1 cellular context compared by ENCODE assay signal in genomic region chr13:32316030-32316344, GRCh38.
TF ChIP-seq lines count a peak whose summit lies in the region.

No MANE protein-coding gene starts in this region.

TF ChIP-seq in GM12878, 131 proteins besides CTCF, POLR2A, EP300 and RAD21 (continued from another document and continues in another):
- TF ChIP-seq CUX1 (IDR thresholded peaks at IDR 0.05; ENCODE audit: insufficient replicate concordance, low read depth, low read length): no peak
- TF ChIP-seq KLF5 (IDR thresholded peaks at IDR 0.05; ENCODE audit: partially characterized antibody): no peak
- no peak for TF ChIP-seq SIX5 (IDR thresholded peaks at IDR 0.05; ENCODE audit: low read depth, low read length, severe bottlenecking)
- no peak for TF ChIP-seq E4F1 (IDR thresholded peaks at IDR 0.05; ENCODE audit: borderline replicate concordance, partially characterized antibody)
- TF ChIP-seq CREB1 (IDR thresholded peaks at IDR 0.05; ENCODE audit: low read depth): peak; percentile 71; the same call in 1 of the 2 replicates
- no peak for TF ChIP-seq ELK1 (IDR thresholded peaks at IDR 0.05; ENCODE audit: low read depth, low read length)
- no peak for TF ChIP-seq SMC3 (IDR thresholded peaks at IDR 0.05; ENCODE audit: borderline replicate concordance, low read length)
- no peak for TF ChIP-seq BRCA1 (IDR thresholded peaks at IDR 0.05; ENCODE audit: low read depth, low read length)
- TF ChIP-seq CBX5 (IDR thresholded peaks at IDR 0.05; ENCODE audit: low read depth): no peak
- TF ChIP-seq SMARCA5 (IDR thresholded peaks at IDR 0.05): no peak
- TF ChIP-seq MXI1 (IDR thresholded peaks at IDR 0.05; ENCODE audit: low read depth, low read length): no peak
- peak; percentile 60; the same call in 1 of the 3 replicates for TF ChIP-seq POU2F2 (IDR thresholded peaks at IDR 0.05; ENCODE audit: borderline replicate concordance, low read depth, low read length)
- TF ChIP-seq CHD4 (IDR thresholded peaks at IDR 0.05): no peak
- TF ChIP-seq PML (IDR thresholded peaks at IDR 0.05; ENCODE audit: low read length): no peak
- no peak for TF ChIP-seq ZBTB33 (IDR thresholded peaks at IDR 0.05)
- TF ChIP-seq SRF (IDR thresholded peaks at IDR 0.05; ENCODE audit: low read depth in 2 of 2, low read length in 2 of 2): no peak
- TF ChIP-seq BCL11A (IDR thresholded peaks at IDR 0.05; ENCODE audit: low read depth, low read length): no peak
- no peak for TF ChIP-seq NBN (IDR thresholded peaks at IDR 0.05)
- no peak for TF ChIP-seq HDGF (IDR thresholded peaks at IDR 0.05)
- TF ChIP-seq EED (IDR thresholded peaks at IDR 0.05; ENCODE audit: low read depth): peak; percentile 9; the same call in 1 of the 2 replicates
- TF ChIP-seq RELB (IDR thresholded peaks at IDR 0.05; ENCODE audit: low read depth): peak; percentile 69
- no peak for TF ChIP-seq GABPA (IDR thresholded peaks at IDR 0.05; ENCODE audit: low read depth)
- no peak for TF ChIP-seq RAD51 (IDR thresholded peaks at IDR 0.05)
- TF ChIP-seq TCF7 (IDR thresholded peaks at IDR 0.05; ENCODE audit: borderline replicate concordance): no peak
- no peak for TF ChIP-seq GATAD2B (conservative IDR thresholded peaks at IDR 0.05; ENCODE audit: low read depth)
- no peak for TF ChIP-seq BCLAF1 (IDR thresholded peaks at IDR 0.05)
- TF ChIP-seq PKNOX1 (IDR thresholded peaks at IDR 0.05): no peak
- no peak for TF ChIP-seq NR2F1 (conservative IDR thresholded peaks at IDR 0.05)
- no peak for TF ChIP-seq TAF1 (IDR thresholded peaks at IDR 0.05; ENCODE audit: borderline replicate concordance, low read depth, low read length)
- no peak for TF ChIP-seq NKRF (conservative IDR thresholded peaks at IDR 0.05)
- TF ChIP-seq FOXM1 (IDR thresholded peaks at IDR 0.05; ENCODE audit: low read depth, low read length): no peak
- TF ChIP-seq IRF3 (IDR thresholded peaks at IDR 0.05): no peak
- TF ChIP-seq TCF12 (IDR thresholded peaks at IDR 0.05; ENCODE audit: low read depth, low read length): no peak
- no peak for TF ChIP-seq SUZ12 (IDR thresholded peaks at IDR 0.05; ENCODE audit: unreplicated experiment)
- no peak for TF ChIP-seq NFYA (IDR thresholded peaks at IDR 0.05; ENCODE audit: borderline replicate concordance, low read depth, low read length)
- TF ChIP-seq SKIL (IDR thresholded peaks at IDR 0.05; ENCODE audit: low read depth, poor library complexity, severe bottlenecking): no peak
- no peak for TF ChIP-seq HDAC2 (IDR thresholded peaks at IDR 0.05)
- no peak for TF ChIP-seq CEBPB (IDR thresholded peaks at IDR 0.05; ENCODE audit: borderline replicate concordance in 1 of 2, low read depth in 2 of 2, low read length in 2 of 2)
- no peak for TF ChIP-seq TCF3 (IDR thresholded peaks at IDR 0.05; ENCODE audit: borderline replicate concordance, insufficient read depth, low read depth, low read length)
